Comparison of ENCODE assay signal across 20 cellular contexts in the genomic region with DNA sequence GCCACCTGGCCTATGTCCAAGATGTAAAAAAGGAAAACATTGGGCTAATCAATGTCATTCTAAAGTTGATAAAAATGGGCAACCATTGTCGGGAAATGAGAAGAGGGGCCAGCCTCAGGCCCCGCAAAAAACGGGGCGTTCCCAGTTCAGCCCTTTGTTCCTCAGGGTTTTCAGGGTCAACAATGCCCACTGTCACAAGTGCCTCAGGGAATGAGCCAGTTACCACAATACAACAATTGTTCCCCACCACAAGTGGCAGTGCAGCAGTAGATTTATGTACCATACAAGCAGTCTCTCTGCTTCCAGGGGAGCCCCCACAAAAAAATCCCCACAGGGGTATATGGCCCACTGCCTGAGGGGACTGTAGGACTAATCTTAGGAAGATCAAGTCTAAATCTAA.
"Had no signal": no experiment of that assay in that cellular context is flagged by ENCODE, and none has a peak within 500 bp of the region (broad histone marks: within the 10 kb centered on the region; RNA-seq: fewer than 3 reads in every experiment).

No MANE protein-coding gene starts in this region.

- H3K27me3 ChIP-seq: esophagus muscularis mucosa, neural progenitor cell, upper lobe of right lung had no signal

- DNase-seq: activated B cell treated with CpG ODN at 0.5 μM for 24 hours; activated CD4-positive, alpha-beta T cell treated with anti-CD3 and anti-CD28 coated beads for 36 hours; activated CD4-positive, alpha-beta T cell treated with anti-CD3 and anti-CD28 coated beads, Interleukin-2, amount 50 U/mL, for 48 hours; activated CD8-positive, alpha-beta memory T cell treated with anti-CD3 and anti-CD28 coated beads, Interleukin-2, amount 50 U/mL, for 48 hours; activated naive CD4-positive, alpha-beta T cell treated with Interleukin-2 at 50 U/mL for 16 hours; activated naive CD8-positive, alpha-beta T cell treated with anti-CD3 and anti-CD28 coated beads, Interleukin-2, amount 10 ng/mL, durations not matched to agents 7 days and 5 days; activated T-cell treated with anti-CD3 and anti-CD28 coated beads, Interleukin-2, amount 50 U/mL, for 4 hours; amniotic stem cell; kidney; lower lobe of right lung; naive thymus-derived CD8-positive, alpha-beta T cell; psoas muscle; right cardiac atrium; stimulated activated CD4-positive, alpha-beta T cell treated with anti-CD3 and anti-CD28 coated beads, Interleukin-12 subunit alpha, Interleukin-12 subunit beta, amount 100 ng/mL, for 4 hours; stimulated activated CD4-positive, alpha-beta T cell treated with anti-CD3 and anti-CD28 coated beads, Interleukin-4, amount 100 ng/mL, for 4 hours; stimulated activated naive CD8-positive, alpha-beta T cell treated with anti-CD3 and anti-CD28 coated beads, Interleukin-15, Interleukin-2, amounts not matched to agents 100 U/mL and 50 U/mL, for 24 hours; upper lobe of right lung had no signal

- H3K36me3 ChIP-seq: esophagus muscularis mucosa, lower lobe of right lung, neural progenitor cell, upper lobe of right lung had no signal

- H3K4me2 ChIP-seq: neural progenitor cell had no signal

- H3K4me3 ChIP-seq: esophagus muscularis mucosa, lower lobe of right lung, neural progenitor cell, psoas muscle, upper lobe of right lung had no signal

- H3K9me3 ChIP-seq: esophagus muscularis mucosa, lower lobe of right lung, psoas muscle, upper lobe of right lung had no signal

- ATAC-seq: activated CD4-positive, alpha-beta T cell treated with anti-CD3 and anti-CD28 coated beads for 36 hours; activated T-cell treated with anti-CD3 and anti-CD28 coated beads, Interleukin-2, amount 50 U/mL, for 4 hours; left lobe of liver; lower lobe of right lung; naive thymus-derived CD8-positive, alpha-beta T cell; psoas muscle; right cardiac atrium; stimulated activated naive CD8-positive, alpha-beta T cell treated with anti-CD3 and anti-CD28 coated beads, Interleukin-15, Interleukin-2, amounts not matched to agents 100 U/mL and 50 U/mL, for 24 hours; upper lobe of right lung had no signal

- H3K9ac ChIP-seq: neural progenitor cell had no signal

- H3K27ac ChIP-seq: esophagus muscularis mucosa, lower lobe of right lung, neural progenitor cell, psoas muscle, upper lobe of right lung had no signal

- H3K4me1 ChIP-seq: lower lobe of right lung, neural progenitor cell, psoas muscle, upper lobe of right lung had no signal
